25 cellular contexts compared by ENCODE assay signal in genomic region chr4:133389029-133389428, GRCh38.
DNase-seq lines count a peak whose midpoint lies in the region; ATAC-seq, FAIRE-seq and TF ChIP-seq lines count a peak whose summit lies in the region.
"Had no signal": no experiment of that assay in that cellular context is flagged by ENCODE, and none has a peak within 500 bp of the region (broad histone marks: within the 10 kb centered on the region; RNA-seq: fewer than 3 reads in every experiment).

No MANE protein-coding gene starts in this region.

- TF ChIP-seq CTCF in A549 (IDR thresholded peaks at IDR 0.05) (no peak), D721Med (IDR thresholded peaks at IDR 0.05; ENCODE audit: insufficient read depth, missing control alignments) (no peak), K562 (IDR thresholded peaks at IDR 0.05 in 2 of 3, conservative IDR thresholded peaks at IDR 0.05 in 1 of 3; ENCODE audit: insufficient read depth in 2 of 3, low read depth in 1 of 3, low read length in 3 of 3) (no peak), endodermal cell (conservative IDR thresholded peaks at IDR 0.05) (no peak)

- H3K27ac ChIP-seq in A549: no peak overlapping the region
- no peak overlapping the region for H3K27ac ChIP-seq in K562 (ENCODE audit: extremely low read depth, low read depth, low read length)
- no peak overlapping the region for H3K27ac ChIP-seq in endodermal cell (ENCODE audit: low read depth, low read length)
- H3K27ac ChIP-seq: BLaER1 treated with 17β-estradiol and CSF1 and Interleukin-3, amounts not matched to agents 10 nM and 100 nM; C4-2B had no signal

- H3K9me3 Mint-ChIP-seq in endodermal cell: no peaks in the 10 kb centered on the region

- H3K4me3 ChIP-seq in A549: no peak overlapping the region
- no peak overlapping the region for H3K4me3 ChIP-seq in K562
- peak overlapping the region; percentile 26 for H3K4me3 ChIP-seq in endodermal cell (ENCODE audit: low read length)
- H3K4me3 ChIP-seq: BLaER1 treated with 17β-estradiol and CSF1 and Interleukin-3, amounts not matched to agents 10 nM and 100 nM had no signal

- FAIRE-seq in A549 (lab: Jason Lieb, UNC) (no peak), D721Med (lab: Jason Lieb, UNC) (peak; percentile 16), K562 (lab: Jason Lieb, UNC) (no peak)
- FAIRE-seq: A204.1, G401.6, GM12891, GM19239 had no signal

- peaks cover 18% of the 10 kb centered on the region for H3K4me1 Mint-ChIP-seq in endodermal cell
- H3K4me1 Mint-ChIP-seq: B cell had no signal

- in situ Hi-C loops in K562 (cut with MboI): no loop called here

- peaks cover 8% of the 10 kb centered on the region for H3K36me3 Mint-ChIP-seq in endodermal cell (ENCODE audit: low read depth)
- H3K36me3 Mint-ChIP-seq: CD8-positive, alpha-beta T cell had no signal

- no peaks in the 10 kb centered on the region for H4K20me1 ChIP-seq in K562 (replicated peaks; ENCODE audit: control insufficient read depth, insufficient read depth, low read length)
- H4K20me1 ChIP-seq: BLaER1 treated with 17β-estradiol and CSF1 and Interleukin-3, amounts not matched to agents 10 nM and 100 nM had no signal

- no peaks in the 10 kb centered on the region for H3K79me2 ChIP-seq in K562 (ENCODE audit: control insufficient read depth, insufficient read depth, low read length)

- H3K36me3 ChIP-seq in K562 (ENCODE audit: control insufficient read depth, insufficient read depth, low read length) (no peaks in the 10 kb centered on the region), endodermal cell (ENCODE audit: control insufficient read depth, insufficient read depth, low read length) (peaks cover 34% of the 10 kb centered on the region)
- H3K36me3 ChIP-seq: BLaER1 treated with 17β-estradiol and CSF1 and Interleukin-3, amounts not matched to agents 10 nM and 100 nM had no signal

- DNase-seq in A549 (ENCODE audit: low read depth in 1 of 2, low spot score in 1 of 2): no peak
- DNase-seq in D721Med (ENCODE audit: insufficient read length, low spot score): no peak
- no peak for DNase-seq in K562 (ENCODE audit: extremely low read depth in 1 of 4, low spot score in 3 of 4)
- no peak for DNase-seq in endodermal cell
- DNase-seq in DMS53 (lab: John Stamatoyannopoulos, UW): no peak
- no peak for DNase-seq in activated CD4-positive, alpha-beta T cell treated with anti-CD3 and anti-CD28 coated beads, Interleukin-2, amount 50 U/mL, for 4 hours
- DNase-seq in left colon: no peak
- DNase-seq: 8988T; AML-193; Caco-2; Calu3; CD4-positive, alpha-beta T cell; CD8-positive, alpha-beta T cell; DMS 273 treated with DMSO at 0.1 percent for 48 hours; DMS153; DMS79 treated with DMSO at 0.1 percent for 48 hours; GF-D8 had no signal

- BruUV-seq in K562 (replicated peaks; lab: Mats Ljungman, UMichigan): no TSS peak

- H3K9me1 ChIP-seq in K562 (ENCODE audit: control insufficient read depth, insufficient read depth, low read length): no peaks in the 10 kb centered on the region

- H3K4me2 ChIP-seq in A549: no peak overlapping the region
- H3K4me2 ChIP-seq in K562 (ENCODE audit: insufficient read depth, low read length): no peak overlapping the region
- H3K4me2 ChIP-seq: BLaER1 treated with 17β-estradiol and CSF1 and Interleukin-3, amounts not matched to agents 10 nM and 100 nM had no signal

- H3K9me3 ChIP-seq in A549 (no peaks in the 10 kb centered on the region), K562 (replicated peaks; ENCODE audit: control insufficient read depth, insufficient read depth, low read depth, low read length) (no peaks in the 10 kb centered on the region), endodermal cell (ENCODE audit: control insufficient read depth, low read length) (peaks cover 20% of the 10 kb centered on the region)
- H3K9me3 ChIP-seq: Caco-2 had no signal

- TF ChIP-seq EP300 in A549 (IDR thresholded peaks at IDR 0.05): no peak
- TF ChIP-seq EP300 in K562 (IDR thresholded peaks at IDR 0.05; ENCODE audit: low read length): no peak

- H3K4me1 ChIP-seq in A549 (no peaks in the 10 kb centered on the region), K562 (replicated peaks in 1 of 2; ENCODE audit: control insufficient read depth in 2 of 2, insufficient read depth in 2 of 2, low read length in 2 of 2) (peaks cover 0 to 3% of the 10 kb centered on the region in 2 experiments; a peak in 1 of 5 replicates), endodermal cell (ENCODE audit: control insufficient read depth, insufficient read depth, low read length) (peaks cover 7% of the 10 kb centered on the region)
- H3K4me1 ChIP-seq: Caco-2 had no signal

- POLR2A ChIA-PET in A549 (lab: Yijun Ruan, JAX): no interaction called here
- POLR2A ChIA-PET in K562 (lab: Yijun Ruan, JAX): no interaction called here

- H3K27ac Mint-ChIP-seq in endodermal cell: no peak overlapping the region
- H3K27ac Mint-ChIP-seq: B cell; CD4-positive, alpha-beta T cell; CD8-positive, alpha-beta T cell had no signal

- WGBS in A549 (ENCODE audit: missing lambda C conversion rate): 47% methylated on average over 3 of the region's 3 CpGs
- WGBS in K562 (ENCODE audit: insufficient coverage, low coverage, missing lambda C conversion rate): 4% methylated on average over 3 of the region's 3 CpGs
- 95% methylated on average over 3 of the region's 3 CpGs; no CpG with 5 or more reads in 1 of the 2 experiments for WGBS in endodermal cell (ENCODE audit: insufficient coverage in 1 of 2, insufficient read length in 1 of 2), 2 experiments

- ATAC-seq in A549 (no peak), K562 (no peak), HG03280 (IDR thresholded peaks at IDR 0.05; ENCODE audit: unreplicated experiment) (no peak), left colon (no peak)
- ATAC-seq: CD8-positive, alpha-beta T cell had no signal

- H3K9ac ChIP-seq in K562 (ENCODE audit: insufficient read depth in 1 of 2, low read depth in 2 of 2, low read length in 2 of 2): no peak overlapping the region
- no peak overlapping the region for H3K9ac ChIP-seq in endodermal cell (ENCODE audit: extremely low read depth, low read length, poor library complexity, severe bottlenecking)
- H3K9ac ChIP-seq: BLaER1 treated with 17β-estradiol and CSF1 and Interleukin-3, amounts not matched to agents 10 nM and 100 nM had no signal

- CTCF ChIA-PET in A549 (lab: Yijun Ruan, JAX) (no interaction called here), K562 (lab: Yijun Ruan, JAX; ENCODE audit: low intra/inter-chr PET ratio) (no interaction called here)

- intact Hi-C loops in K562 (cut with micrococcal nuclease): no loop called here
- intact Hi-C loops in left colon (cut with DNase I, micrococcal nuclease): no loop called here

- TF ChIP-seq POLR2A in A549 (IDR thresholded peaks at IDR 0.05; ENCODE audit: low read length) (no peak), K562 (conservative IDR thresholded peaks at IDR 0.05) (no peak)

- no peaks in the 10 kb centered on the region for H3K27me3 Mint-ChIP-seq in endodermal cell (ENCODE audit: insufficient read depth)
- H3K27me3 Mint-ChIP-seq: B cell; CD4-positive, alpha-beta T cell had no signal

- no peak overlapping the region for H3K4me3 Mint-ChIP-seq in endodermal cell
- H3K4me3 Mint-ChIP-seq: B cell; CD4-positive, alpha-beta T cell; CD8-positive, alpha-beta T cell had no signal

- H3K27me3 ChIP-seq in K562 (ENCODE audit: control insufficient read depth in 2 of 2, insufficient read depth in 2 of 2, low read length in 2 of 2): no peaks in the 10 kb centered on the region
- no peaks in the 10 kb centered on the region for H3K27me3 ChIP-seq in endodermal cell (ENCODE audit: control insufficient read depth, insufficient read depth, low read length, poor library complexity, severe bottlenecking)
- H3K27me3 ChIP-seq: BLaER1 treated with 17β-estradiol and CSF1 and Interleukin-3, amounts not matched to agents 10 nM and 100 nM had no signal

- H2AFZ ChIP-seq in K562 (ENCODE audit: low read depth, low read length): no peak overlapping the region

- TF ChIP-seq RAD21 in A549 (conservative IDR thresholded peaks at IDR 0.05 in 1 of 2, IDR thresholded peaks at IDR 0.05 in 1 of 2) (no peak), K562 (CRISPR knock-in tag; conservative IDR thresholded peaks at IDR 0.05 in 1 of 2, IDR thresholded peaks at IDR 0.05 in 1 of 2) (no peak)

TF ChIP-seq in A549, 52 proteins besides CTCF, POLR2A, EP300 and RAD21:
- no peak for TF ChIP-seq PBX3 (IDR thresholded peaks at IDR 0.05)
- peak; percentile 80 for TF ChIP-seq MAFK (IDR thresholded peaks at IDR 0.05; ENCODE audit: partially characterized antibody)

TF ChIP-seq in K562, 482 proteins besides CTCF, POLR2A, EP300 and RAD21:
- TF ChIP-seq ELF1 (tag; IDR thresholded peaks at IDR 0.05) (no peak), ZNF511 (CRISPR knock-in tag; IDR thresholded peaks at IDR 0.05) (no peak), ZNF316 (IDR thresholded peaks at IDR 0.05) (peak; percentile 81), MAFG (tag; conservative IDR thresholded peaks at IDR 0.05) (peak; percentile 74), MAFF (IDR thresholded peaks at IDR 0.05; ENCODE audit: low read length) (peak; percentile 84), ZNF551 (CRISPR knock-in tag; IDR thresholded peaks at IDR 0.05) (no peak), MAFK (IDR thresholded peaks at IDR 0.05; ENCODE audit: low read length) (peak; percentile 88), C11orf30 (IDR thresholded peaks at IDR 0.05; ENCODE audit: low read depth) (peak; percentile 62; the same call in 1 of the 2 replicates)

Comparison
In these comparisons a context has a peak if more than half of its experiments do, and no peak if none do; other contexts are left out.
1. Of the 35 proteins assayed by ChIP-seq in both K562 and A549: peak only in K562: none; only in A549: none; in both: MAFK; in neither: 34.